1 cellular context compared by ENCODE assay signal in the genomic region with DNA sequence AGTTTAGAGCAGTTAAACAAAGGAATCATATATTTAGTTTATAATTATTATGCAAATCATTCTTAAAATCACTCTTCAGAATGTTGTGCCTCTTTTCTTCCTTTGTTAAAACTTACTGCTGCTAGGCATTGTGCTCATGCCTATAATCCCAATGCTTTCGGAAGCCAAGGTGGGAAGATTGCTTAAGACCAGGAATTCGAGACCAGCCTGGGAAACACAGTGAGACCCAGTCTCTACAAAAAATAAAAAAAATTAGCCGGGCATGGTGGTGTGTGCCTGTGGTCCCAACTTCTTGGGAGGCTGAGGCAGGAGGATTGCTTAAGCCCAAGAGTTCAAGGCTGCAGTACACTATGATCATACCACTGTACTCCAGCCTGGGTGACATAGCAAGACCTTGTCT.
TF ChIP-seq lines count a peak whose summit lies in the region.

No MANE protein-coding gene starts in this region.

TF ChIP-seq in HepG2, 621 proteins besides CTCF, POLR2A, EP300 and RAD21 (continued from another document):
- TF ChIP-seq ZNF687 (CRISPR knock-in tag; IDR thresholded peaks at IDR 0.05), result no peak
- TF ChIP-seq ZNF382 (CRISPR knock-in tag; IDR thresholded peaks at IDR 0.05; ENCODE audit: borderline replicate concordance), result no peak
- TF ChIP-seq, protein P1, sequence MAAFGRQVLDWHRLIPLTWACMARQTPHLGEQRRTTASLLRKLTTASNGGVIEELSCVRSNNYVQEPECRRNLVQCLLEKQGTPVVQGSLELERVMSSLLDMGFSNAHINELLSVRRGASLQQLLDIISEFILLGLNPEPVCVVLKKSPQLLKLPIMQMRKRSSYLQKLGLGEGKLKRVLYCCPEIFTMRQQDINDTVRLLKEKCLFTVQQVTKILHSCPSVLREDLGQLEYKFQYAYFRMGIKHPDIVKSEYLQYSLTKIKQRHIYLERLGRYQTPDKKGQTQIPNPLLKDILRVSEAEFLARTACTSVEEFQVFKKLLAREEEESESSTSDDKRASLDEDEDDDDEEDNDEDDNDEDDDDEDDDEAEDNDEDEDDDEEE (CRISPR knock-in tag; IDR thresholded peaks at IDR 0.05), result no peak
- TF ChIP-seq, protein P2, sequence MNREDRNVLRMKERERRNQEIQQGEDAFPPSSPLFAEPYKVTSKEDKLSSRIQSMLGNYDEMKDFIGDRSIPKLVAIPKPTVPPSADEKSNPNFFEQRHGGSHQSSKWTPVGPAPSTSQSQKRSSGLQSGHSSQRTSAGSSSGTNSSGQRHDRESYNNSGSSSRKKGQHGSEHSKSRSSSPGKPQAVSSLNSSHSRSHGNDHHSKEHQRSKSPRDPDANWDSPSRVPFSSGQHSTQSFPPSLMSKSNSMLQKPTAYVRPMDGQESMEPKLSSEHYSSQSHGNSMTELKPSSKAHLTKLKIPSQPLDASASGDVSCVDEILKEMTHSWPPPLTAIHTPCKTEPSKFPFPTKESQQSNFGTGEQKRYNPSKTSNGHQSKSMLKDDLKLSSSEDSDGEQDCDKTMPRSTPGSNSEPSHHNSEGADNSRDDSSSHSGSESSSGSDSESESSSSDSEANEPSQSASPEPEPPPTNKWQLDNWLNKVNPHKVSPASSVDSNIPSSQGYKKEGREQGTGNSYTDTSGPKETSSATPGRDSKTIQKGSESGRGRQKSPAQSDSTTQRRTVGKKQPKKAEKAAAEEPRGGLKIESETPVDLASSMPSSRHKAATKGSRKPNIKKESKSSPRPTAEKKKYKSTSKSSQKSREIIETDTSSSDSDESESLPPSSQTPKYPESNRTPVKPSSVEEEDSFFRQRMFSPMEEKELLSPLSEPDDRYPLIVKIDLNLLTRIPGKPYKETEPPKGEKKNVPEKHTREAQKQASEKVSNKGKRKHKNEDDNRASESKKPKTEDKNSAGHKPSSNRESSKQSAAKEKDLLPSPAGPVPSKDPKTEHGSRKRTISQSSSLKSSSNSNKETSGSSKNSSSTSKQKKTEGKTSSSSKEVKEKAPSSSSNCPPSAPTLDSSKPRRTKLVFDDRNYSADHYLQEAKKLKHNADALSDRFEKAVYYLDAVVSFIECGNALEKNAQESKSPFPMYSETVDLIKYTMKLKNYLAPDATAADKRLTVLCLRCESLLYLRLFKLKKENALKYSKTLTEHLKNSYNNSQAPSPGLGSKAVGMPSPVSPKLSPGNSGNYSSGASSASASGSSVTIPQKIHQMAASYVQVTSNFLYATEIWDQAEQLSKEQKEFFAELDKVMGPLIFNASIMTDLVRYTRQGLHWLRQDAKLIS (CRISPR knock-in tag; IDR thresholded peaks at IDR 0.05), result no peak
- no peak for TF ChIP-seq SNAI1 (CRISPR knock-in tag; IDR thresholded peaks at IDR 0.05; ENCODE audit: borderline replicate concordance)
- no peak for TF ChIP-seq MTF1 (CRISPR knock-in tag; IDR thresholded peaks at IDR 0.05)
- no peak for TF ChIP-seq CBX2 (IDR thresholded peaks at IDR 0.05; ENCODE audit: low read depth, low read length)
- no peak for TF ChIP-seq CBX2 (CRISPR knock-in tag; IDR thresholded peaks at IDR 0.05; ENCODE audit: low read depth)
- no peak for TF ChIP-seq ATF5 (CRISPR knock-in tag; IDR thresholded peaks at IDR 0.05; ENCODE audit: low read depth)
- peak; percentile 17; the same call in 1 of the 2 replicates for TF ChIP-seq HDAC2 (CRISPR knock-in tag; IDR thresholded peaks at IDR 0.05)
- TF ChIP-seq, protein P3, sequence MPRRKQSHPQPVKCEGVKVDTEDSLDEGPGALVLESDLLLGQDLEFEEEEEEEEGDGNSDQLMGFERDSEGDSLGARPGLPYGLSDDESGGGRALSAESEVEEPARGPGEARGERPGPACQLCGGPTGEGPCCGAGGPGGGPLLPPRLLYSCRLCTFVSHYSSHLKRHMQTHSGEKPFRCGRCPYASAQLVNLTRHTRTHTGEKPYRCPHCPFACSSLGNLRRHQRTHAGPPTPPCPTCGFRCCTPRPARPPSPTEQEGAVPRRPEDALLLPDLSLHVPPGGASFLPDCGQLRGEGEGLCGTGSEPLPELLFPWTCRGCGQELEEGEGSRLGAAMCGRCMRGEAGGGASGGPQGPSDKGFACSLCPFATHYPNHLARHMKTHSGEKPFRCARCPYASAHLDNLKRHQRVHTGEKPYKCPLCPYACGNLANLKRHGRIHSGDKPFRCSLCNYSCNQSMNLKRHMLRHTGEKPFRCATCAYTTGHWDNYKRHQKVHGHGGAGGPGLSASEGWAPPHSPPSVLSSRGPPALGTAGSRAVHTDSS (CRISPR knock-in tag; conservative IDR thresholded peaks at IDR 0.05), result no peak
TF ChIP-seq in HepG2: peak in this region for 34.
